1 cellular context compared by ENCODE assay signal in genomic region chr19:45767881-45768643, GRCh38.
TF ChIP-seq lines count a peak whose summit lies in the region.

No MANE protein-coding gene starts in this region.

TF ChIP-seq in HepG2, 621 proteins besides CTCF, POLR2A, EP300 and RAD21 (continues in another document):
- TF ChIP-seq STAT6 (CRISPR knock-in tag; IDR thresholded peaks at IDR 0.05; ENCODE audit: borderline replicate concordance) (no peak), CREBL2 (CRISPR knock-in tag; IDR thresholded peaks at IDR 0.05; ENCODE audit: borderline replicate concordance) (no peak), SPEN (CRISPR knock-in tag; IDR thresholded peaks at IDR 0.05; ENCODE audit: low read depth) (0 out of 2 replicates have a peak, but pooled peaks have one; percentile 49), ZGPAT (CRISPR knock-in tag; IDR thresholded peaks at IDR 0.05) (peak; percentile 53; the same call in 1 of the 2 replicates), ERF (CRISPR knock-in tag; IDR thresholded peaks at IDR 0.05) (0 out of 2 replicates have a peak, but pooled peaks have one; percentile 27), ZNF446 (CRISPR knock-in tag; IDR thresholded peaks at IDR 0.05) (peak; percentile 67; the same call in 1 of the 2 replicates), AGO1 (IDR thresholded peaks at IDR 0.05; ENCODE audit: low read depth, low read length, poor library complexity, severe bottlenecking) (peak; percentile 65), ZNF251 (CRISPR knock-in tag; IDR thresholded peaks at IDR 0.05) (no peak), HNRNPLL (IDR thresholded peaks at IDR 0.05; ENCODE audit: low read depth, low read length, poor library complexity, severe bottlenecking) (peak; percentile 95), ZFX (CRISPR knock-in tag; IDR thresholded peaks at IDR 0.05; ENCODE audit: low read depth) (peak; percentile 73; the same call in 1 of the 2 replicates), BRCA1 (CRISPR knock-in tag; IDR thresholded peaks at IDR 0.05) (0 out of 2 replicates have a peak, but pooled peaks have one; percentile 53), ZNF430 (CRISPR knock-in tag; IDR thresholded peaks at IDR 0.05) (0 out of 2 replicates have a peak, but pooled peaks have one; percentile 21), ZNF788 (CRISPR knock-in tag; IDR thresholded peaks at IDR 0.05; ENCODE audit: borderline replicate concordance) (0 out of 2 replicates have a peak, but pooled peaks have one; percentile 3), KMT2A (CRISPR knock-in tag; IDR thresholded peaks at IDR 0.05) (no peak), ZNF503 (CRISPR knock-in tag; IDR thresholded peaks at IDR 0.05) (peak; percentile 37; the same call in 1 of the 2 replicates), GMEB1 (CRISPR knock-in tag; IDR thresholded peaks at IDR 0.05; ENCODE audit: borderline replicate concordance) (peak; percentile 36; the same call in 1 of the 2 replicates), XRCC5 (optimal IDR thresholded peaks at IDR 0.05; ENCODE audit: low read length) (no peak), ATF4 (CRISPR knock-in tag; IDR thresholded peaks at IDR 0.05) (no peak), ZBTB14 (CRISPR knock-in tag; IDR thresholded peaks at IDR 0.05) (peak; percentile 93), ZNF160 (CRISPR knock-in tag; IDR thresholded peaks at IDR 0.05) (no peak), ZNF766 (CRISPR knock-in tag; IDR thresholded peaks at IDR 0.05; ENCODE audit: borderline replicate concordance) (0 out of 2 replicates have a peak, but pooled peaks have one; percentile 32), ZNF468 (CRISPR knock-in tag; IDR thresholded peaks at IDR 0.05) (peak; percentile 25; the same call in 1 of the 2 replicates), TARDBP (CRISPR knock-in tag; IDR thresholded peaks at IDR 0.05) (0 out of 2 replicates have a peak, but pooled peaks have one; percentile 32), ZNF660 (CRISPR knock-in tag; IDR thresholded peaks at IDR 0.05; ENCODE audit: borderline replicate concordance, low read depth) (no peak), ZC3H13 (CRISPR knock-in tag; IDR thresholded peaks at IDR 0.05) (peak; percentile 57; the same call in 1 of the 2 replicates), SNAPC5 (CRISPR knock-in tag; IDR thresholded peaks at IDR 0.05; ENCODE audit: borderline replicate concordance) (no peak), ZNF510 (CRISPR knock-in tag; IDR thresholded peaks at IDR 0.05; ENCODE audit: low read depth) (no peak), ZNF691 (CRISPR knock-in tag; IDR thresholded peaks at IDR 0.05; ENCODE audit: borderline replicate concordance, low read depth) (no peak), BORCS8-MEF2B (CRISPR knock-in tag; IDR thresholded peaks at IDR 0.05) (peak; percentile 54; the same call in 1 of the 2 replicates), MXI1 (IDR thresholded peaks at IDR 0.05; ENCODE audit: borderline replicate concordance, low read depth, low read length) (peak; percentile 39; the same call in 1 of the 3 replicates), SMAD3 (CRISPR knock-in tag; IDR thresholded peaks at IDR 0.05) (no peak), ZNF256 (CRISPR knock-in tag; conservative IDR thresholded peaks at IDR 0.05) (0 out of 2 replicates have a peak, but pooled peaks have one; percentile 25), ZSCAN22 (CRISPR knock-in tag; IDR thresholded peaks at IDR 0.05) (no peak), ZNF609 (CRISPR knock-in tag; IDR thresholded peaks at IDR 0.05; ENCODE audit: borderline replicate concordance) (peak; percentile 38; the same call in 1 of the 2 replicates), NCOA5 (CRISPR knock-in tag; IDR thresholded peaks at IDR 0.05) (0 out of 2 replicates have a peak, but pooled peaks have one; percentile 86), PRMT3 (CRISPR knock-in tag; IDR thresholded peaks at IDR 0.05; ENCODE audit: borderline replicate concordance, low read depth) (no peak; the same call in 1 of the 2 replicates), HNF1A (IDR thresholded peaks at IDR 0.05; ENCODE audit: low read depth) (no peak), HNF1A (CRISPR knock-in tag; IDR thresholded peaks at IDR 0.05; ENCODE audit: borderline replicate concordance) (no peak)
